Comparison of ENCODE assay signal across 8 cellular contexts in the genomic region with DNA sequence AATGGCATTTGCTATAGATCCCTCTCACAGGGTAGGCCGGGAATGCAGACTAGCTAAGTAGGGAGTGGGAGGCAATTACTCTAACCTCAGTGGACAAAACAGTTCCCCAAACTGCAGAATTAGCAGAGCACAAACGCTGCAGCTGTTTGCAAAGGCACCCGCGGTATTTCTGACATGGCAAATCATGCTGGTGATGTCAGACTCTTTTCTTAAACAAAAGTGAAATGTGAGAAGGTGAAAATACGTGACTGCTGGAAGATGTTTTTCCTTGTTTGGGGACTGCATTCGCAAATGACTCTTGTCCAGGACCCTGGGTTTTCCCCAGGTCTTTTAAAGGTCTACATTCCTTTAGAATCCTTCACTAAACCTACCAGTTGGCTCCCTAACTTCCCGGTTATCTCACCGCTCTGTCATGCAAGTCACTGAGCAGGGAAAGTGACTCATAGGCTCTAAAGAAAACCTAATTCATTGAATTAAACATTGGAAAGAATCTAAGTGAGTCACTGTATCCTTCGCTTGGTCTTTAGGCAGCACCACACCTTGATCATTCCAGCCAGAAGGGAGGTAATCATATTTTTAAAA.
DNase-seq lines count a peak whose midpoint lies in the region; ATAC-seq, FAIRE-seq and TF ChIP-seq lines count a peak whose summit lies in the region.

No MANE protein-coding gene starts in this region.

- no peaks in the 10 kb centered on the region for H3K36me3 Mint-ChIP-seq in activated CD4-positive, alpha-beta T cell treated with anti-CD3 and anti-CD28 coated beads for 36 hours (ENCODE audit: low read depth)
- H3K36me3 Mint-ChIP-seq in activated CD4-positive, alpha-beta T cell treated with anti-CD3 and anti-CD28 coated beads, Interleukin-2, amount 10 ng/mL, durations not matched to agents 24 days and 14 days (ENCODE audit: low read depth), result no peaks in the 10 kb centered on the region
- no peaks in the 10 kb centered on the region for H3K36me3 Mint-ChIP-seq in CD8-positive, alpha-beta T cell

- H3K4me1 ChIP-seq in endothelial cell of umbilical vein (ENCODE audit: control insufficient read depth, extremely low read depth, insufficient read depth, low read length), result peaks cover 54% of the 10 kb centered on the region
- H3K4me1 ChIP-seq in mucosa of descending colon (ENCODE audit: low read depth), result no peaks in the 10 kb centered on the region
- H3K4me1 ChIP-seq in CD8-positive, alpha-beta T cell (ENCODE audit: insufficient read depth, low read length), result no peaks in the 10 kb centered on the region

- no peaks in the 10 kb centered on the region for H3K79me2 ChIP-seq in endothelial cell of umbilical vein (ENCODE audit: control insufficient read depth, insufficient read depth, low read length)

- H3K4me1 Mint-ChIP-seq in activated CD4-positive, alpha-beta T cell treated with anti-CD3 and anti-CD28 coated beads for 36 hours, result peaks cover 6% of the 10 kb centered on the region
- H3K4me1 Mint-ChIP-seq in activated CD4-positive, alpha-beta T cell treated with anti-CD3 and anti-CD28 coated beads, Interleukin-2, amount 10 ng/mL, durations not matched to agents 24 days and 14 days, result peaks cover 4% of the 10 kb centered on the region
- H3K4me1 Mint-ChIP-seq in CD8-positive, alpha-beta T cell (ENCODE audit: low read depth), result peaks cover 9% of the 10 kb centered on the region
- no peaks in the 10 kb centered on the region for H3K4me1 Mint-ChIP-seq in stimulated activated naive CD8-positive, alpha-beta T cell treated with anti-CD3 and anti-CD28 coated beads, Interleukin-15, amount 100 ng/mL, for 72 hours

- no TSS peak for BruUV-seq in endothelial cell of umbilical vein (replicated peaks; lab: Mats Ljungman, UMichigan)

- no peaks in the 10 kb centered on the region for H3K9me1 ChIP-seq in endothelial cell of umbilical vein (replicated peaks; ENCODE audit: control insufficient read depth, extremely low read depth, insufficient read depth, low read length)

- H3K27ac ChIP-seq in endothelial cell of umbilical vein (ENCODE audit: insufficient read depth, low read depth, low read length), result peak overlapping the region; percentile 93
- H3K27ac ChIP-seq in CD8-positive, alpha-beta T cell (ENCODE audit: low read depth, low read length), result no peak overlapping the region

- no peaks in the 10 kb centered on the region for H4K20me1 ChIP-seq in endothelial cell of umbilical vein (replicated peaks; ENCODE audit: control insufficient read depth, extremely low read depth, insufficient read depth, low read length)

- dilution Hi-C loops in endothelial cell of umbilical vein (cut with MboI; ENCODE audit: extremely low pct_ligation_motif_present, low sequenced_read_pairs), result no loop called here

- CTCF ChIA-PET in activated CD4-positive, alpha-beta T cell treated with anti-CD3 and anti-CD28 coated beads for 36 hours (lab: Charles Lee), result no interaction called here
- CTCF ChIA-PET in endothelial cell of umbilical vein (lab: Charles Lee), result interaction anchor here (1.9 kb wide), 1 partner anchor 234 kb away, joined by 12 read pairs; no protein-coding TSS in a partner anchor
- CTCF ChIA-PET in CD8-positive, alpha-beta T cell (lab: Charles Lee), result no interaction called here

- no peaks in the 10 kb centered on the region for H3K27me3 ChIP-seq in endothelial cell of umbilical vein (ENCODE audit: control insufficient read depth in 2 of 2, insufficient read depth in 2 of 2, low read length in 2 of 2)
- H3K27me3 ChIP-seq in CD8-positive, alpha-beta T cell (ENCODE audit: insufficient read depth, low read length), result no peaks in the 10 kb centered on the region

- no peak for TF ChIP-seq CTCF in endothelial cell of umbilical vein (IDR thresholded peaks at IDR 0.05; ENCODE audit: extremely low read depth in 1 of 2, insufficient read depth in 1 of 2, low read depth in 1 of 2, low read length in 2 of 2)
- TF ChIP-seq CTCF in mucosa of descending colon (IDR thresholded peaks at IDR 0.05), result no peak
- no peak for TF ChIP-seq CTCF in CD8-positive, alpha-beta T cell (IDR thresholded peaks at IDR 0.05)

- H2AFZ ChIP-seq in endothelial cell of umbilical vein (ENCODE audit: low read depth, low read length), result peak overlapping the region; percentile 1

- peak overlapping the region; percentile 83 for H3K9ac ChIP-seq in endothelial cell of umbilical vein (replicated peaks; ENCODE audit: extremely low read depth, insufficient read depth, low read length)

- H3K36me3 ChIP-seq in endothelial cell of umbilical vein (ENCODE audit: control insufficient read depth in 2 of 2, extremely low read depth in 1 of 2, insufficient read depth in 2 of 2, low read length in 2 of 2) (no peaks in the 10 kb centered on the region), mucosa of descending colon (ENCODE audit: low read depth) (no peaks in the 10 kb centered on the region)
- no peaks in the 10 kb centered on the region for H3K36me3 ChIP-seq in CD8-positive, alpha-beta T cell (ENCODE audit: insufficient read depth, low read length)

- POLR2A ChIA-PET in activated CD4-positive, alpha-beta T cell treated with anti-CD3 and anti-CD28 coated beads for 36 hours (lab: Charles Lee), result no interaction called here
- POLR2A ChIA-PET in endothelial cell of umbilical vein (lab: Charles Lee), result interaction anchor here (0.8 kb wide), 1 partner anchor 24 kb away, joined by 3 read pairs; no protein-coding TSS in a partner anchor
- POLR2A ChIA-PET in CD8-positive, alpha-beta T cell (lab: Charles Lee), result no interaction called here

- peak; percentile 91 for FAIRE-seq in endothelial cell of umbilical vein (lab: Jason Lieb, UNC)

- no peak for TF ChIP-seq POLR2A in endothelial cell of umbilical vein (IDR thresholded peaks at IDR 0.05; ENCODE audit: low read depth, low read length)

- H3K27me3 Mint-ChIP-seq in activated CD4-positive, alpha-beta T cell treated with anti-CD3 and anti-CD28 coated beads for 36 hours, result peaks cover 20% of the 10 kb centered on the region
- H3K27me3 Mint-ChIP-seq in activated CD4-positive, alpha-beta T cell treated with anti-CD3 and anti-CD28 coated beads, Interleukin-2, amount 10 ng/mL, durations not matched to agents 24 days and 14 days, result peaks cover 8% of the 10 kb centered on the region
- peaks cover 12% of the 10 kb centered on the region for H3K27me3 Mint-ChIP-seq in CD8-positive, alpha-beta T cell (ENCODE audit: low read depth)
- peaks cover 43% of the 10 kb centered on the region for H3K27me3 Mint-ChIP-seq in stimulated activated naive CD8-positive, alpha-beta T cell treated with anti-CD3 and anti-CD28 coated beads, Interleukin-15, amount 100 ng/mL, for 72 hours

- peak; percentile 42 for ATAC-seq in activated CD4-positive, alpha-beta T cell treated with anti-CD3 and anti-CD28 coated beads for 36 hours
- peak; percentile 82 for ATAC-seq in mucosa of descending colon
- ATAC-seq in CD8-positive, alpha-beta T cell, result no peak
- ATAC-seq in stimulated activated naive CD8-positive, alpha-beta T cell treated with anti-CD3 and anti-CD28 coated beads, Interleukin-15, amount 100 ng/mL, for 72 hours, result no peak

- intact Hi-C loops in activated CD4-positive, alpha-beta T cell treated with anti-CD3 and anti-CD28 coated beads for 36 hours (cut with DNase I, micrococcal nuclease), result no loop called here
- intact Hi-C loops in activated CD4-positive, alpha-beta T cell treated with anti-CD3 and anti-CD28 coated beads, Interleukin-2, amount 10 ng/mL, durations not matched to agents 24 days and 14 days (cut with micrococcal nuclease), result no loop called here
- intact Hi-C loops in endothelial cell of umbilical vein (cut with micrococcal nuclease), result loop anchor here (1.0 to 5.0 kb wide), 8 partner anchors 25 to 234 kb away; a partner anchor contains a TSS
- intact Hi-C loops in mucosa of descending colon (cut with DNase I, micrococcal nuclease), result no loop called here
- intact Hi-C loops in CD8-positive, alpha-beta T cell (cut with DNase I, micrococcal nuclease), result no loop called here

- H3K27ac Mint-ChIP-seq in activated CD4-positive, alpha-beta T cell treated with anti-CD3 and anti-CD28 coated beads for 36 hours, result no peak overlapping the region
- H3K27ac Mint-ChIP-seq in activated CD4-positive, alpha-beta T cell treated with anti-CD3 and anti-CD28 coated beads, Interleukin-2, amount 10 ng/mL, durations not matched to agents 24 days and 14 days, result no peak overlapping the region
- no peak overlapping the region for H3K27ac Mint-ChIP-seq in CD8-positive, alpha-beta T cell
- H3K27ac Mint-ChIP-seq in stimulated activated naive CD8-positive, alpha-beta T cell treated with anti-CD3 and anti-CD28 coated beads, Interleukin-15, amount 100 ng/mL, for 72 hours, result no peak overlapping the region

- H3K9me3 Mint-ChIP-seq in activated CD4-positive, alpha-beta T cell treated with anti-CD3 and anti-CD28 coated beads for 36 hours (ENCODE audit: low read depth), result no peaks in the 10 kb centered on the region
- H3K9me3 Mint-ChIP-seq in activated CD4-positive, alpha-beta T cell treated with anti-CD3 and anti-CD28 coated beads, Interleukin-2, amount 10 ng/mL, durations not matched to agents 24 days and 14 days, result peaks cover 4% of the 10 kb centered on the region
- no peaks in the 10 kb centered on the region for H3K9me3 Mint-ChIP-seq in CD8-positive, alpha-beta T cell
- peaks cover 0 to 7% of the 10 kb centered on the region in 2 donors for H3K9me3 Mint-ChIP-seq in stimulated activated naive CD8-positive, alpha-beta T cell treated with anti-CD3 and anti-CD28 coated beads, Interleukin-15, amount 100 ng/mL, for 72 hours

- H3K9me3 ChIP-seq in endothelial cell of umbilical vein (replicated peaks; ENCODE audit: control insufficient read depth, insufficient read depth, low read length), result no peaks in the 10 kb centered on the region
- no peaks in the 10 kb centered on the region for H3K9me3 ChIP-seq in mucosa of descending colon
- no peaks in the 10 kb centered on the region for H3K9me3 ChIP-seq in CD8-positive, alpha-beta T cell (ENCODE audit: low read length)

- DNase-seq in activated CD4-positive, alpha-beta T cell treated with anti-CD3 and anti-CD28 coated beads for 36 hours, result no peak
- DNase-seq in activated CD4-positive, alpha-beta T cell treated with anti-CD3 and anti-CD28 coated beads, Interleukin-2, amount 10 ng/mL, durations not matched to agents 24 days and 14 days, result no peak
- DNase-seq in NCI-H69 (lab: John Stamatoyannopoulos, UW) (peak; percentile 48), endothelial cell of umbilical vein (ENCODE audit: low read depth, low spot score) (peak; percentile 96), mucosa of descending colon (no peak), HuH-7.5 (ENCODE audit: low spot score) (no peak)
- DNase-seq in CD8-positive, alpha-beta T cell, result no peak
- DNase-seq in stimulated activated naive CD8-positive, alpha-beta T cell treated with anti-CD3 and anti-CD28 coated beads, Interleukin-15, amount 100 ng/mL, for 72 hours, result no peak

- peak overlapping the region; percentile 86 for H3K4me2 ChIP-seq in endothelial cell of umbilical vein (ENCODE audit: insufficient read depth, low read length)

- H3K4me3 ChIP-seq in endothelial cell of umbilical vein (replicated peaks in 1 of 3; ENCODE audit: insufficient read depth in 1 of 3, low read depth in 1 of 3, low read length in 3 of 3) (peak overlapping the region in 1 of 3 experiments; percentile 29), mucosa of descending colon (no peak overlapping the region)
- no peak overlapping the region for H3K4me3 ChIP-seq in CD8-positive, alpha-beta T cell (ENCODE audit: low read depth, low read length)

- H3K4me3 Mint-ChIP-seq in activated CD4-positive, alpha-beta T cell treated with anti-CD3 and anti-CD28 coated beads for 36 hours, result no peak overlapping the region
- no peak overlapping the region for H3K4me3 Mint-ChIP-seq in activated CD4-positive, alpha-beta T cell treated with anti-CD3 and anti-CD28 coated beads, Interleukin-2, amount 10 ng/mL, durations not matched to agents 24 days and 14 days
- no peak overlapping the region for H3K4me3 Mint-ChIP-seq in CD8-positive, alpha-beta T cell
- no peak overlapping the region for H3K4me3 Mint-ChIP-seq in stimulated activated naive CD8-positive, alpha-beta T cell treated with anti-CD3 and anti-CD28 coated beads, Interleukin-15, amount 100 ng/mL, for 72 hours

Comparison
In these comparisons a context has a peak if more than half of its experiments do, and no peak if none do; other contexts are left out.
1. ATAC-seq: peak in activated CD4-positive, alpha-beta T cell treated with anti-CD3 and anti-CD28 coated beads for 36 hours (single experiment) and mucosa of descending colon (single experiment); none in CD8-positive, alpha-beta T cell (single experiment) and stimulated activated naive CD8-positive, alpha-beta T cell treated with anti-CD3 and anti-CD28 coated beads, Interleukin-15, amount 100 ng/mL, for 72 hours (single experiment).
2. DNase-seq: peak in NCI-H69 (single experiment) and endothelial cell of umbilical vein (single experiment); none in activated CD4-positive, alpha-beta T cell treated with anti-CD3 and anti-CD28 coated beads for 36 hours (single experiment), activated CD4-positive, alpha-beta T cell treated with anti-CD3 and anti-CD28 coated beads, Interleukin-2, amount 10 ng/mL, durations not matched to agents 24 days and 14 days (single experiment), mucosa of descending colon (0 of 3), HuH-7.5 (single experiment), CD8-positive, alpha-beta T cell (0 of 7) and stimulated activated naive CD8-positive, alpha-beta T cell treated with anti-CD3 and anti-CD28 coated beads, Interleukin-15, amount 100 ng/mL, for 72 hours (0 of 2).